In the genomic region with DNA sequence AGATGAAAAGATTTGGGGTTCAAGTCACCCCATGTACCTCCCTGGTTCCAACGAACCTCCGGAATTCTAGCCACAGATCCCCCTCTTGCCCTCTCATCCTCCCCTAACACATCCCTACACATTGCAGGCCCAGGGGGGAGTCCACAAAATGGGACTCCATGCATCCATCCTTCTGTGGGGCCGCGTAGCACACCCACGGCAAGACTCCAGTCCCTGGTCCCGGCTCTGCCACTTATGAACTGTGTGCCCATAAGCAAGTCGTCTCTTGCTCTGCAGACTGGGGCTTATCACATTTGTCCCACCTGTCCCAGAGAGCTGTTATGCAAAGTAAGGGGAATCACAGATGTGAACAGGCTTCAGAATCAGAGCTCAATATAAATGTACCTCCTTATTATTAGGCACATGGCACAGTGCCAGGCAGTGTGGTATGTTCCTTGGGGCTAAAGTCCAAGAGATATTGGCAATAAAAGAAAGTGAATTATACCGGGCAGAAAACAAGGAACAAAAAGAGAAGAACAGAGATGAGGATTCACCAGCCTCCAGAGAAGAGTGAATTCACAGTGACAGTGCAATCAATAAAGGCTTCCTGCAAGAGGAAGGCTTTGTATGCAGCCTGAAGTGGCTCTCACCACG, we compare ENCODE assay signal across 19 cellular contexts.
DNase-seq lines count a peak whose midpoint lies in the region; ATAC-seq and TF ChIP-seq lines count a peak whose summit lies in the region.
"Had no signal": no experiment of that assay in that cellular context is flagged by ENCODE, and none has a peak within 500 bp of the region (broad histone marks: within the 10 kb centered on the region; RNA-seq: fewer than 3 reads in every experiment).

No MANE protein-coding gene starts in this region.

- no peaks in the 10 kb centered on the region for H3K9me2 ChIP-seq in PC-9 (ENCODE audit: insufficient read depth)

- no TSS peak for BruUV-seq in PC-9 (replicated peaks; lab: Mats Ljungman, UMichigan)

- H3K27me3 ChIP-seq in PC-9 (ENCODE audit: insufficient read depth, low read depth) (no peaks in the 10 kb centered on the region), thoracic aorta (replicated peaks; ENCODE audit: insufficient read depth) (no peaks in the 10 kb centered on the region)
- H3K27me3 ChIP-seq: BE2C had no signal

- intact Hi-C loops in PC-9 (cut with micrococcal nuclease; ENCODE audit: unreplicated experiment) = no loop called here

- CTCF ChIA-PET in PC-9 (lab: Charles Lee) = no interaction called here

- H3F3A ChIP-seq in PC-9 (ENCODE audit: insufficient read depth, low read depth) = peaks cover 17% of the 10 kb centered on the region; the same call in 1 of the 2 replicates

- TF ChIP-seq CTCF in PC-9 (conservative IDR thresholded peaks at IDR 0.05) = no peak
- no peak for TF ChIP-seq CTCF in thoracic aorta (IDR thresholded peaks at IDR 0.05)

- no peaks in the 10 kb centered on the region for H3K9me3 ChIP-seq in PC-9 (ENCODE audit: insufficient read depth, low read depth)
- H3K9me3 ChIP-seq in thoracic aorta = no peaks in the 10 kb centered on the region
- H3K9me3 ChIP-seq: BE2C, psoas muscle, suprapubic skin had no signal

- peak overlapping the region; percentile 74 for H3K4me2 ChIP-seq in PC-9

- DNase-seq in DMS 273 (lab: John Stamatoyannopoulos, UW; ENCODE audit: unreplicated experiment) = peak; percentile 53
- DNase-seq in DMS 273 treated with DMSO at 0.1 percent for 48 hours (lab: John Stamatoyannopoulos, UW) = no peak
- peak in 1 of 2 experiments; percentile 35 for DNase-seq in PC-9
- DNase-seq in germinal center (ENCODE audit: low spot score) = peak; percentile 44
- no peak for DNase-seq in thoracic aorta (ENCODE audit: low spot score)
- DNase-seq: activated CD4-positive, alpha-beta T cell treated with anti-CD3 and anti-CD28 coated beads, Interleukin-2, amount 10 ng/mL, durations not matched to agents 24 days and 14 days; activated naive CD4-positive, alpha-beta T cell; anterior cingulate cortex; BE2C; IMR-90; nephron progenitor cell; psoas muscle; stimulated activated CD8-positive, alpha-beta memory T cell treated with anti-CD3 and anti-CD28 coated beads, Interleukin-4, amount 100 ng/mL, for 48 hours; T-cell had no signal

- ATAC-seq in thoracic aorta (ENCODE audit: insufficient number of reproducible peaks, low FRiP score, low read depth) (no peak), HG03442 (IDR thresholded peaks at IDR 0.05; ENCODE audit: unreplicated experiment) (no peak), GM21737 (IDR thresholded peaks at IDR 0.05; ENCODE audit: unreplicated experiment) (no peak), GM18907 (IDR thresholded peaks at IDR 0.05; ENCODE audit: unreplicated experiment) (no peak)
- ATAC-seq: psoas muscle, T-cell had no signal

- H4K20me1 ChIP-seq in PC-9 (ENCODE audit: insufficient read depth) = no peaks in the 10 kb centered on the region; the same call in 1 of the 2 replicates

- H3K36me3 ChIP-seq in PC-9 (ENCODE audit: low read depth) (no peaks in the 10 kb centered on the region), thoracic aorta (no peaks in the 10 kb centered on the region)
- H3K36me3 ChIP-seq: BE2C, suprapubic skin had no signal

- H3K4me3 ChIP-seq in PC-9 (no peak overlapping the region), thoracic aorta (no peak overlapping the region)
- H3K4me3 ChIP-seq: psoas muscle, suprapubic skin had no signal

- peaks cover 34% of the 10 kb centered on the region for H3K4me1 ChIP-seq in PC-9 (replicated peaks; ENCODE audit: insufficient read depth)
- peaks cover 54 to 89% of the 10 kb centered on the region in 2 donors for H3K4me1 ChIP-seq in thoracic aorta (ENCODE audit: control insufficient read depth in 1 of 2, low read depth in 2 of 2)
- H3K4me1 ChIP-seq: suprapubic skin had no signal

- H2AFZ ChIP-seq in PC-9 = no peak overlapping the region

- POLR2A ChIA-PET in PC-9 (lab: Charles Lee; ENCODE audit: unreplicated experiment) = no interaction called here

- H3K27ac ChIP-seq in PC-9 (no peak overlapping the region), thoracic aorta (peak overlapping the region; percentile 70 to 79)
- H3K27ac ChIP-seq: 22Rv1, psoas muscle, suprapubic skin had no signal

- no peaks in the 10 kb centered on the region for H3K79me2 ChIP-seq in PC-9 (ENCODE audit: low read depth)

Comparison
In these comparisons a context has a peak if more than half of its experiments do, and no peak if none do; other contexts are left out.
1. DNase-seq: peak in DMS 273 (single experiment) and germinal center (single experiment); none in DMS 273 treated with DMSO at 0.1 percent for 48 hours (single experiment) and thoracic aorta (single experiment).